Comparison of ENCODE assay signal across 11 cellular contexts in the genomic region with DNA sequence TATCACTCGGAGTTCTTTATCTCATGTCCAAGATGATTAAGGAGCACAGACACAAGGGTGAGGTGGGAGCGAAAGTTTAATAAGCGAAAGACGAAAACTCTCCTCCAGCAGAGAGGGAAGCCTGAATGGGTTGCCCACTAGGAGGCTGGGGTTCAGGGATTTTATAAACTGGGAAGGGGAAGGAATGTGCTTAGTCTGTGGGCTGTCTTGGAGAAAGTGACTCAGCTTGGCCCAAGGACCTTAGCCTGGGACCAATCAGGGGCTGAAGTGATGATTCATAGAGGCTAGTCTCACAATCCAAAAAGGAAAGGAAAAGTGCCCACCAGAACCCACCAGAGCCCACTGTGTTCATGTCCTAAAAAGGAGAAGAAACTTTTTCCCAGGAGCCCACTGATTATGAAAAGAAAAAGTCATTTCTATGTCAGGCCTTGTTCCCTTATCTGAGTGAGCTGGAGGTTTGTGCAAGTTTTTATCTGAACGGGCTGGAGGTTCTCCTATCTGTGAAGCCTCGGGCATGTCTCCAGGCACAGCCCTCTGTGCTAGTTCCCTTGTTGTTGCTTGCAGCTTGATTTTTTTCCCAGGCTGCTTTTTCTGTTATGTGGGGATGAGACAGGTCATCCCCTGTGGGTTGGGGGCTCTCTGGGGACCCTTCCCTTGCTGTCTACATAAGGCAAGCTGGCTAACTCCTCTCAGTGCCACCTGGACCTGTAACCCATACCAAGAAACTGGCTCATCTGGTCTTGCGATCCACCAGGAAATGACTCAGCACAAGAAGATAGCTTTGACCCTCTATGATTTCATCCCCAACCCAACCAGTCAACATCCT. TPM values are rescaled to one million over a fixed set of nuclear protein-coding genes. Genes with fewer than 3 reads are reported as not detected.
DNase-seq lines count a peak whose midpoint lies in the region; ATAC-seq and TF ChIP-seq lines count a peak whose summit lies in the region.
"Had no signal": no experiment of that assay in that cellular context is flagged by ENCODE, and none has a peak within 500 bp of the region (broad histone marks: within the 10 kb centered on the region; RNA-seq: fewer than 3 reads in every experiment).

No MANE protein-coding gene starts in this region.

- ATAC-seq in SK-N-SH treated with all-trans-retinoic acid at 6 μM for 48 hours (peak; percentile 62), sciatic nerve (peak; percentile 43), HG03045 (IDR thresholded peaks at IDR 0.05; ENCODE audit: unreplicated experiment) (no peak)
- no peak for ATAC-seq in activated T-helper 17 cell treated with anti-CD3 and anti-CD28 coated beads, Interleukin-2, amount 50 U/mL, for 72 hours (replicated peaks)
- no peak for ATAC-seq in naive thymus-derived CD8-positive, alpha-beta T cell
- ATAC-seq: GM12878 had no signal

- no peak overlapping the region for H3K27ac Mint-ChIP-seq in activated T-helper 17 cell treated with anti-CD3 and anti-CD28 coated beads, Interleukin-2, amount 50 U/mL, for 72 hours
- H3K27ac Mint-ChIP-seq in naive thymus-derived CD8-positive, alpha-beta T cell, result no peak overlapping the region
- H3K27ac Mint-ChIP-seq: natural killer cell treated with Interleukin-12 subunit alpha and Interleukin-12 subunit beta and Interleukin-15 and Interleukin-18, amount 100 ng/mL, for 72 hours; stimulated activated naive CD8-positive, alpha-beta T cell treated with anti-CD3 and anti-CD28 coated beads, Interleukin-15, Interleukin-2, amounts not matched to agents 100 ng/mL and 50 ng/mL, for 24 hours had no signal

- no peak overlapping the region for H3K4me3 Mint-ChIP-seq in activated T-helper 17 cell treated with anti-CD3 and anti-CD28 coated beads, Interleukin-2, amount 50 U/mL, for 72 hours
- no peak overlapping the region for H3K4me3 Mint-ChIP-seq in naive thymus-derived CD8-positive, alpha-beta T cell
- H3K4me3 Mint-ChIP-seq: natural killer cell treated with Interleukin-12 subunit alpha and Interleukin-12 subunit beta and Interleukin-15 and Interleukin-18, amount 100 ng/mL, for 72 hours; stimulated activated naive CD8-positive, alpha-beta T cell treated with anti-CD3 and anti-CD28 coated beads, Interleukin-15, Interleukin-2, amounts not matched to agents 100 ng/mL and 50 ng/mL, for 24 hours had no signal

- DNase-seq in GM04503 (ENCODE audit: low read depth) (peak; percentile 37), glomerular visceral epithelial cell (ENCODE audit: extremely low spot score) (peak; percentile 58), sciatic nerve (ENCODE audit: low spot score) (no peak), KBM-7 (no peak)
- DNase-seq in naive thymus-derived CD8-positive, alpha-beta T cell, result no peak

- POLR2A ChIA-PET in naive thymus-derived CD8-positive, alpha-beta T cell (lab: Charles Lee), result interaction anchor here (0.8 kb wide), 1 partner anchor 70 kb away, joined by 4 read pairs; no protein-coding TSS in a partner anchor

- intact Hi-C loops in sciatic nerve (cut with DNase I), result no loop called here

- in situ Hi-C loops in KBM-7 (cut with MboI; ENCODE audit: low pct_unique_long_range_greater_than_20kb, low sequenced_read_pairs), result no loop called here

- no peaks in the 10 kb centered on the region for H3K36me3 Mint-ChIP-seq in activated T-helper 17 cell treated with anti-CD3 and anti-CD28 coated beads, Interleukin-2, amount 50 U/mL, for 72 hours (ENCODE audit: low read depth)
- H3K36me3 Mint-ChIP-seq in naive thymus-derived CD8-positive, alpha-beta T cell, result peaks cover 0 to 16% (median 7%) of the 10 kb centered on the region in 3 donors

- peaks cover 13% of the 10 kb centered on the region for H3K9me3 Mint-ChIP-seq in activated T-helper 17 cell treated with anti-CD3 and anti-CD28 coated beads, Interleukin-2, amount 50 U/mL, for 72 hours
- peaks cover 8 to 23% (median 18%) of the 10 kb centered on the region in 9 donors for H3K9me3 Mint-ChIP-seq in naive thymus-derived CD8-positive, alpha-beta T cell

- no peaks in the 10 kb centered on the region for H3K27me3 Mint-ChIP-seq in activated T-helper 17 cell treated with anti-CD3 and anti-CD28 coated beads, Interleukin-2, amount 50 U/mL, for 72 hours
- H3K27me3 Mint-ChIP-seq in naive thymus-derived CD8-positive, alpha-beta T cell, result no peaks in the 10 kb centered on the region
- H3K27me3 Mint-ChIP-seq: stimulated activated naive CD8-positive, alpha-beta T cell treated with anti-CD3 and anti-CD28 coated beads, Interleukin-15, Interleukin-2, amounts not matched to agents 100 ng/mL and 50 ng/mL, for 24 hours had no signal

- no peaks in the 10 kb centered on the region for H3K4me1 Mint-ChIP-seq in activated T-helper 17 cell treated with anti-CD3 and anti-CD28 coated beads, Interleukin-2, amount 50 U/mL, for 72 hours
- peaks cover 1 to 6% (median 3%) of the 10 kb centered on the region in 4 donors for H3K4me1 Mint-ChIP-seq in naive thymus-derived CD8-positive, alpha-beta T cell

TF ChIP-seq in SK-N-SH treated with all-trans-retinoic acid at 6 μM for 48 hours, 23 proteins besides CTCF, POLR2A, EP300 and RAD21 (continues in another document):
- TF ChIP-seq PATZ1 (CRISPR knock-in tag; IDR thresholded peaks at IDR 0.05; ENCODE audit: borderline replicate concordance), result no peak
- no peak for TF ChIP-seq ZNF8 (CRISPR knock-in tag; IDR thresholded peaks at IDR 0.05)
- TF ChIP-seq ZC3H10 (CRISPR knock-in tag; IDR thresholded peaks at IDR 0.05), result no peak
- TF ChIP-seq CSRNP3 (CRISPR knock-in tag; IDR thresholded peaks at IDR 0.05), result no peak
- TF ChIP-seq ARNTL (CRISPR knock-in tag; IDR thresholded peaks at IDR 0.05; ENCODE audit: borderline replicate concordance, low read depth), result no peak
- no peak for TF ChIP-seq ZFP3 (CRISPR knock-in tag; IDR thresholded peaks at IDR 0.05)
- TF ChIP-seq ZNF70 (CRISPR knock-in tag; IDR thresholded peaks at IDR 0.05), result no peak
- TF ChIP-seq CSDC2 (CRISPR knock-in tag; IDR thresholded peaks at IDR 0.05), result no peak
- no peak for TF ChIP-seq ESRRG (CRISPR knock-in tag; IDR thresholded peaks at IDR 0.05)
- TF ChIP-seq SNAI2 (CRISPR knock-in tag; IDR thresholded peaks at IDR 0.05), result no peak
- TF ChIP-seq POU6F1 (CRISPR knock-in tag; IDR thresholded peaks at IDR 0.05; ENCODE audit: borderline replicate concordance, low read depth), result no peak
- TF ChIP-seq ISL1 (CRISPR knock-in tag; IDR thresholded peaks at IDR 0.05), result no peak

RNA-seq across cellular contexts. Expression of gene GOLGA5, which starts 8.3 kb away (rescaled TPM):
- total RNA-seq in sciatic nerve, result 32.5 TPM
- 10 to 100 TPM; 18.8 to 19.5 TPM for total RNA-seq in activated T-helper 17 cell treated with anti-CD3 and anti-CD28 coated beads, Interleukin-2, amount 50 U/mL, for 72 hours
- 10 to 100 TPM; 20.6 to 22.4 TPM for total RNA-seq in naive thymus-derived CD8-positive, alpha-beta T cell
- 10 to 100 TPM; 14.0 to 20.7 (median 15.9) TPM for polyA plus RNA-seq in naive thymus-derived CD8-positive, alpha-beta T cell

RNA-seq across cellular contexts. Expression of gene LGMN, which starts 37.4 kb away (rescaled TPM):
- total RNA-seq in sciatic nerve, result 118 TPM
- 10 to 100 TPM in 1 of 2 donors, 1 to 10 TPM in 1; 3.6 to 16.5 TPM for total RNA-seq in activated T-helper 17 cell treated with anti-CD3 and anti-CD28 coated beads, Interleukin-2, amount 50 U/mL, for 72 hours
- 10 to 100 TPM; 17.7 to 19.6 TPM for total RNA-seq in naive thymus-derived CD8-positive, alpha-beta T cell
- polyA plus RNA-seq in naive thymus-derived CD8-positive, alpha-beta T cell, result 10 to 100 TPM; 18.8 to 38.3 (median 27.4) TPM
- total RNA-seq: natural killer cell treated with Interleukin-12 subunit alpha and Interleukin-12 subunit beta and Interleukin-15 and Interleukin-18, amount 100 ng/mL, for 72 hours had no signal

Comparison
In these comparisons a context has a peak if more than half of its experiments do, and no peak if none do; other contexts are left out.
1. DNase-seq: peak in GM04503 (single experiment) and glomerular visceral epithelial cell (single experiment); none in sciatic nerve (single experiment), naive thymus-derived CD8-positive, alpha-beta T cell (0 of 10) and KBM-7 (single experiment).
2. ATAC-seq: peak in SK-N-SH treated with all-trans-retinoic acid at 6 μM for 48 hours (single experiment) and sciatic nerve (single experiment); none in activated T-helper 17 cell treated with anti-CD3 and anti-CD28 coated beads, Interleukin-2, amount 50 U/mL, for 72 hours (single experiment), HG03045 (single experiment) and naive thymus-derived CD8-positive, alpha-beta T cell (0 of 2).